Comparison of ENCODE assay signal across 16 cellular contexts in the genomic region with DNA sequence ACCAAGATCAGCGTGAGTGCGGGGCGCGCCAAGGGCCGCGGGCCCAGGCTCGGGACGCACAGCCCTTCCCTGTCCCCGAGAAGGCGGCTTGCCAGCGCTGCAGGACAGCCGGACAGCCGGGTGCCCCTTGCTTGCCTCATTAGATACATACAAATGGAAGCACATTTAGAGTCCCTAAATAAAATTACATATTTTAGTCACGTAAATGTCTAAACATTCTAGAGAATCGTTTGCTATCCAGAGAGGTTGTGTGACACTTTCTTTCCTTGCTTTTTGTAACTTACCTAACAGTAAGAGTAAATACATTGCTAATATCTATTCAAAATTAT. TPM values are rescaled to one million over a fixed set of nuclear protein-coding genes. Genes with fewer than 3 reads are reported as not detected.
DNase-seq lines count a peak whose midpoint lies in the region; ATAC-seq and TF ChIP-seq lines count a peak whose summit lies in the region.
"Had no signal": no experiment of that assay in that cellular context is flagged by ENCODE, and none has a peak within 500 bp of the region (broad histone marks: within the 10 kb centered on the region; RNA-seq: fewer than 3 reads in every experiment).

No MANE protein-coding gene starts in this region.

- no peaks in the 10 kb centered on the region for H3K9me3 ChIP-seq in Caco-2
- no peaks in the 10 kb centered on the region for H3K9me3 ChIP-seq in NT2/D1 (ENCODE audit: insufficient read depth, low read length)
- no peaks in the 10 kb centered on the region for H3K9me3 ChIP-seq in esophagus muscularis mucosa
- H3K9me3 ChIP-seq in ovary: no peaks in the 10 kb centered on the region
- H3K9me3 ChIP-seq: body of pancreas had no signal

- peaks cover 9% of the 10 kb centered on the region for H3K4me1 Mint-ChIP-seq in Caco-2 (ENCODE audit: low read depth, unreplicated experiment)
- no peaks in the 10 kb centered on the region for H3K4me1 Mint-ChIP-seq in stimulated activated naive CD8-positive, alpha-beta T cell treated with anti-CD3 and anti-CD28 coated beads, Interleukin-15, amount 100 ng/mL, for 72 hours

- H3K9ac ChIP-seq in NT2/D1 (ENCODE audit: insufficient read length, low read depth): peak overlapping the region; percentile 86

- POLR2A ChIA-PET in Caco-2 (lab: Charles Lee): no interaction called here

- H3K4me3 ChIP-seq in Caco-2 (ENCODE audit: low read depth, low read length) (no peak overlapping the region; the same call in 1 of the 2 replicates), NT2/D1 (ENCODE audit: insufficient read length, low read depth) (peak overlapping the region; percentile 73), esophagus muscularis mucosa (peak overlapping the region; percentile 41 to 54 (median 44)), ovary (peak overlapping the region; percentile 22)
- H3K4me3 ChIP-seq: body of pancreas, GM12878 had no signal

- intact Hi-C loops in Caco-2 (cut with micrococcal nuclease; ENCODE audit: unreplicated experiment): loop anchor here (1.0 kb wide), 1 partner anchor 117 kb away; no protein-coding TSS in a partner anchor
- intact Hi-C loops in esophagus muscularis mucosa (cut with DNase I): no loop called here
- intact Hi-C loops in ovary (cut with DNase I): no loop called here

- peak overlapping the region; percentile 61 for H3K4me3 Mint-ChIP-seq in Caco-2 (ENCODE audit: unreplicated experiment)
- H3K4me3 Mint-ChIP-seq in stimulated activated naive CD8-positive, alpha-beta T cell treated with anti-CD3 and anti-CD28 coated beads, Interleukin-15, amount 100 ng/mL, for 72 hours: no peak overlapping the region

- H3K36me3 ChIP-seq in Caco-2 (ENCODE audit: control insufficient read depth, insufficient read depth, low read length): no peaks in the 10 kb centered on the region
- no peaks in the 10 kb centered on the region for H3K36me3 ChIP-seq in NT2/D1 (ENCODE audit: insufficient read depth, insufficient read length, low read length)
- no peaks in the 10 kb centered on the region for H3K36me3 ChIP-seq in esophagus muscularis mucosa
- H3K36me3 ChIP-seq in ovary: no peaks in the 10 kb centered on the region

- no peaks in the 10 kb centered on the region for H3K27me3 ChIP-seq in Caco-2 (replicated peaks; ENCODE audit: control insufficient read depth, insufficient read depth, low read length)
- peaks cover 55% of the 10 kb centered on the region for H3K27me3 ChIP-seq in NT2/D1 (ENCODE audit: insufficient read depth, insufficient read length)
- H3K27me3 ChIP-seq in esophagus muscularis mucosa: peaks cover 0 to 58% (median 34%) of the 10 kb centered on the region in 4 donors
- H3K27me3 ChIP-seq in ovary: no peaks in the 10 kb centered on the region

- CTCF ChIA-PET in Caco-2 (lab: Charles Lee): interaction anchor here (0.6 kb wide), 1 partner anchor 118 kb away, joined by 3 read pairs; no protein-coding TSS in a partner anchor

- TF ChIP-seq CTCF in Caco-2 (IDR thresholded peaks at IDR 0.05; ENCODE audit: insufficient read depth in 1 of 2, low read depth in 1 of 2, low read length in 1 of 2, severe bottlenecking in 1 of 2, unreplicated experiment in 1 of 2) (no peak), esophagus muscularis mucosa (IDR thresholded peaks at IDR 0.05) (peak in 1 of 3 experiments; percentile 1), ovary (IDR thresholded peaks at IDR 0.05) (no peak)

- TF ChIP-seq EP300 in esophagus muscularis mucosa (IDR thresholded peaks at IDR 0.05) (no peak), ovary (IDR thresholded peaks at IDR 0.05) (no peak)

- H3K27ac Mint-ChIP-seq in Caco-2 (ENCODE audit: unreplicated experiment): no peak overlapping the region
- no peak overlapping the region for H3K27ac Mint-ChIP-seq in stimulated activated naive CD8-positive, alpha-beta T cell treated with anti-CD3 and anti-CD28 coated beads, Interleukin-15, amount 100 ng/mL, for 72 hours

- H3K9me3 Mint-ChIP-seq in Caco-2 (ENCODE audit: unreplicated experiment): no peaks in the 10 kb centered on the region
- H3K9me3 Mint-ChIP-seq in stimulated activated naive CD8-positive, alpha-beta T cell treated with anti-CD3 and anti-CD28 coated beads, Interleukin-15, amount 100 ng/mL, for 72 hours: peaks cover 5% of the 10 kb centered on the region in 2 donors

- no peaks in the 10 kb centered on the region for H3K4me1 ChIP-seq in Caco-2
- peaks cover 3% of the 10 kb centered on the region for H3K4me1 ChIP-seq in NT2/D1 (ENCODE audit: insufficient read depth, insufficient read length)
- H3K4me1 ChIP-seq in esophagus muscularis mucosa: peaks cover 8 to 36% (median 26%) of the 10 kb centered on the region in 4 donors
- H3K4me1 ChIP-seq in ovary (ENCODE audit: insufficient read depth): peaks cover 4% of the 10 kb centered on the region

- no peak for DNase-seq in Caco-2
- DNase-seq in NT2/D1 (ENCODE audit: low read depth, low spot score): no peak
- DNase-seq in esophagus muscularis mucosa (ENCODE audit: extremely low spot score): no peak
- no peak for DNase-seq in ovary
- DNase-seq in activated CD8-positive, alpha-beta memory T cell treated with anti-CD3 and anti-CD28 coated beads, Interleukin-2, amount 50 U/mL, for 48 hours: no peak
- no peak for DNase-seq in stimulated activated naive CD8-positive, alpha-beta T cell treated with anti-CD3 and anti-CD28 coated beads, Interleukin-15, amount 100 ng/mL, for 72 hours
- DNase-seq in DMS153 treated with DMSO at 0.1 percent for 48 hours (lab: John Stamatoyannopoulos, UW; ENCODE audit: unreplicated experiment): no peak
- DNase-seq: activated CD4-positive, alpha-beta T cell treated with anti-CD3 and anti-CD28 coated beads, Interleukin-2, amount 50 U/mL, for 48 hours; activated effector memory CD4-positive, alpha-beta T cell treated with Interleukin-2 at 50 U/mL for 16 hours; MV-4-11 had no signal

- no peaks in the 10 kb centered on the region for H3K36me3 Mint-ChIP-seq in Caco-2 (ENCODE audit: insufficient read depth, unreplicated experiment)

- ATAC-seq in stimulated activated naive CD8-positive, alpha-beta T cell treated with anti-CD3 and anti-CD28 coated beads, Interleukin-15, amount 100 ng/mL, for 72 hours: no peak
- ATAC-seq in GM18517 (IDR thresholded peaks at IDR 0.05; ENCODE audit: unreplicated experiment): no peak

- no TSS peak for BruUV-seq in Caco-2 (replicated peaks; lab: Mats Ljungman, UMichigan)

- no peak for TF ChIP-seq POLR2A in esophagus muscularis mucosa (IDR thresholded peaks at IDR 0.05; ENCODE audit: low read depth)
- TF ChIP-seq POLR2A in ovary (IDR thresholded peaks at IDR 0.05): no peak

- peaks cover 29% of the 10 kb centered on the region for H3K27me3 Mint-ChIP-seq in Caco-2 (ENCODE audit: insufficient read depth, unreplicated experiment)
- peaks cover 41% of the 10 kb centered on the region for H3K27me3 Mint-ChIP-seq in stimulated activated naive CD8-positive, alpha-beta T cell treated with anti-CD3 and anti-CD28 coated beads, Interleukin-15, amount 100 ng/mL, for 72 hours

- H3K27ac ChIP-seq in esophagus muscularis mucosa (replicated peaks in 1 of 4) (no peak overlapping the region), ovary (no peak overlapping the region)
- H3K27ac ChIP-seq: body of pancreas had no signal

- WGBS in esophagus muscularis mucosa: 6% methylated on average over 4 of the region's 15 CpGs
- 1 to 3% (median 1%) methylated on average over 15 of the region's 15 CpGs for WGBS in ovary, 3 donors

RNA-seq across cellular contexts. Expression of a gene that starts 4.8 kb away (rescaled TPM):
- total RNA-seq in Caco-2 (2022) (not detected in 2 replicates), esophagus muscularis mucosa (under 1 TPM in 1 of 4 donors, not detected in 3; 0.83 TPM), ovary (not detected)
- under 1 TPM; 0.05 TPM for polyA plus RNA-seq in ovary
- total RNA-seq: glomerular endothelial cell; GM12878; posterior vena cava; T-helper 1 cell treated with Interleukin-12 subunit alpha and Interleukin-12 subunit beta and Interleukin-4 antibody, amounts not matched to agents 30 ng/mL and 1 ng/mL, for 36 hours had no signal
